In genomic region chr10:13006037-13006436, GRCh38 we compare ENCODE assay signal across 23 cellular contexts.
"Had no signal": no experiment of that assay in that cellular context is flagged by ENCODE, and none has a peak within 500 bp of the region (broad histone marks: within the 10 kb centered on the region; RNA-seq: fewer than 3 reads in every experiment).

No MANE protein-coding gene starts in this region.

- H3K4me3 ChIP-seq: colonic mucosa, coronary artery, dorsolateral prefrontal cortex, esophagus muscularis mucosa, esophagus squamous epithelium, gastrocnemius medialis, gastroesophageal sphincter, heart left ventricle, heart right ventricle had no signal

- DNase-seq: colonic mucosa; cortex of kidney; dermis blood vessel endothelial cell; dorsolateral prefrontal cortex; effector CD4-positive, alpha-beta T cell; effector CD8-positive, alpha-beta T cell; effector memory CD4-positive, alpha-beta T cell; effector memory CD8-positive, alpha-beta T cell; endodermal cell; erythroblast; esophagus squamous epithelium; foreskin fibroblast; foreskin keratinocyte; foreskin melanocyte; gastrocnemius medialis; glutamatergic neuron; head of caudate nucleus; heart left ventricle; heart right ventricle had no signal

- H3K4me1 ChIP-seq: colonic mucosa, foreskin keratinocyte, gastrocnemius medialis had no signal

- H3K27ac ChIP-seq: colonic mucosa, coronary artery, dorsolateral prefrontal cortex, epithelial cell of prostate, esophagus muscularis mucosa, esophagus squamous epithelium, foreskin keratinocyte, gastrocnemius medialis, gastroesophageal sphincter, heart left ventricle, heart right ventricle had no signal

- H3K9me3 ChIP-seq: colonic mucosa, esophagus muscularis mucosa, esophagus squamous epithelium, gastrocnemius medialis, gastroesophageal sphincter, heart right ventricle had no signal

- H3K36me3 ChIP-seq: colonic mucosa, esophagus muscularis mucosa, esophagus squamous epithelium, gastrocnemius medialis, gastroesophageal sphincter, heart left ventricle, heart right ventricle had no signal
